ENCODE assay signal across 1 cellular context in the genomic region with DNA sequence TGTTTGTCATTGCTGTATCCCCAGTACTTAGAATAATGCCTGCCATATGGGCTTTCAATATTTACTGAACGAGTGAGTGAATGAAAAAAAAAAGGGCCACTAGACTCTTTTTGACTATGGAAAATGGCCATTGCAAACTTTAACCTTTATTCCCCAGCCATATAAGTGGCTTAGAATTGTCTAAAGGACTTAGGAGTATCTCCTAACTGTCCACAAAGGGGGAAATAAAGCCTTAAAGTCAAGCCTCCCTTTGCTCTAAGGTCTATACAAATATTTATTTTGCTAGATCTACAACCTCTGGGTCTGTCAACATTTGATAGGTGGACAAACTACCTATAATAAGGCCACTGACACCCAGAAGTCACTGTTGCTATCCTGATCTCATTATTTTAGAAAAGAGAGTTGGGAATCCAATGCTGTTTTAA.
A peak's percentile ranks its signal among the peaks of the same experiment; 100 is the strongest.
TF ChIP-seq lines count a peak whose summit lies in the region.

No MANE protein-coding gene starts in this region.

TF ChIP-seq in HepG2, 621 proteins besides CTCF, POLR2A, EP300 and RAD21 (continued from another document):
- TF ChIP-seq, protein P1, sequence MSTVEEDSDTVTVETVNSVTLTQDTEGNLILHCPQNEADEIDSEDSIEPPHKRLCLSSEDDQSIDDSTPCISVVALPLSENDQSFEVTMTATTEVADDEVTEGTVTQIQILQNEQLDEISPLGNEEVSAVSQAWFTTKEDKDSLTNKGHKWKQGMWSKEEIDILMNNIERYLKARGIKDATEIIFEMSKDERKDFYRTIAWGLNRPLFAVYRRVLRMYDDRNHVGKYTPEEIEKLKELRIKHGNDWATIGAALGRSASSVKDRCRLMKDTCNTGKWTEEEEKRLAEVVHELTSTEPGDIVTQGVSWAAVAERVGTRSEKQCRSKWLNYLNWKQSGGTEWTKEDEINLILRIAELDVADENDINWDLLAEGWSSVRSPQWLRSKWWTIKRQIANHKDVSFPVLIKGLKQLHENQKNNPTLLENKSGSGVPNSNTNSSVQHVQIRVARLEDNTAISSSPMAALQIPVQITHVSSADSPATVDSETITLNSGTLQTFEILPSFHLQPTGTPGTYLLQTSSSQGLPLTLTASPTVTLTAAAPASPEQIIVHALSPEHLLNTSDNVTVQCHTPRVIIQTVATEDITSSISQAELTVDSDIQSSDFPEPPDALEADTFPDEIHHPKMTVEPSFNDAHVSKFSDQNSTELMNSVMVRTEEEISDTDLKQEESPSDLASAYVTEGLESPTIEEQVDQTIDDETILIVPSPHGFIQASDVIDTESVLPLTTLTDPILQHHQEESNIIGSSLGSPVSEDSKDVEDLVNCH (CRISPR knock-in tag; IDR thresholded peaks at IDR 0.05), result no peak
- TF ChIP-seq THAP7 (CRISPR knock-in tag; IDR thresholded peaks at IDR 0.05) (no peak), NFE2 (CRISPR knock-in tag; IDR thresholded peaks at IDR 0.05) (no peak), JUND (CRISPR knock-in tag; IDR thresholded peaks at IDR 0.05) (no peak), ZNF432 (CRISPR knock-in tag; IDR thresholded peaks at IDR 0.05; ENCODE audit: borderline replicate concordance) (no peak), LCORL (IDR thresholded peaks at IDR 0.05) (no peak), LCORL (CRISPR knock-in tag; IDR thresholded peaks at IDR 0.05) (0 out of 2 replicates have a peak, but pooled peaks have one; percentile 29), SATB2 (CRISPR knock-in tag; IDR thresholded peaks at IDR 0.05) (no peak), MYNN (CRISPR knock-in tag; IDR thresholded peaks at IDR 0.05; ENCODE audit: low read depth) (no peak), ZNF354B (CRISPR knock-in tag; IDR thresholded peaks at IDR 0.05) (no peak), ZNF260 (CRISPR knock-in tag; IDR thresholded peaks at IDR 0.05; ENCODE audit: borderline replicate concordance, low read depth) (no peak)
- TF ChIP-seq, protein P2, sequence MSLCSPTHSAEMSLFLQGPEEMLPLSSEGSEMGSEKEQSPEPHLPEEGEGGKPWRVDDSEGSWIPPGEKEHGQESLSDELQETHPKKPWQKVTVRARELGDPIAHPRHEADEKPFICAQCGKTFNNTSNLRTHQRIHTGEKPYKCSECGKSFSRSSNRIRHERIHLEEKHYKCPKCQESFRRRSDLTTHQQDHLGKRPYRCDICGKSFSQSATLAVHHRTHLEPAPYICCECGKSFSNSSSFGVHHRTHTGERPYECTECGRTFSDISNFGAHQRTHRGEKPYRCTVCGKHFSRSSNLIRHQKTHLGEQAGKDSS (CRISPR knock-in tag; IDR thresholded peaks at IDR 0.05; ENCODE audit: borderline replicate concordance, low read depth), result no peak
- TF ChIP-seq, protein P3, sequence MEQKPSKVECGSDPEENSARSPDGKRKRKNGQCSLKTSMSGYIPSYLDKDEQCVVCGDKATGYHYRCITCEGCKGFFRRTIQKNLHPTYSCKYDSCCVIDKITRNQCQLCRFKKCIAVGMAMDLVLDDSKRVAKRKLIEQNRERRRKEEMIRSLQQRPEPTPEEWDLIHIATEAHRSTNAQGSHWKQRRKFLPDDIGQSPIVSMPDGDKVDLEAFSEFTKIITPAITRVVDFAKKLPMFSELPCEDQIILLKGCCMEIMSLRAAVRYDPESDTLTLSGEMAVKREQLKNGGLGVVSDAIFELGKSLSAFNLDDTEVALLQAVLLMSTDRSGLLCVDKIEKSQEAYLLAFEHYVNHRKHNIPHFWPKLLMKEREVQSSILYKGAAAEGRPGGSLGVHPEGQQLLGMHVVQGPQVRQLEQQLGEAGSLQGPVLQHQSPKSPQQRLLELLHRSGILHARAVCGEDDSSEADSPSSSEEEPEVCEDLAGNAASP (CRISPR knock-in tag; IDR thresholded peaks at IDR 0.05; ENCODE audit: borderline replicate concordance), result no peak
- TF ChIP-seq, protein P4, sequence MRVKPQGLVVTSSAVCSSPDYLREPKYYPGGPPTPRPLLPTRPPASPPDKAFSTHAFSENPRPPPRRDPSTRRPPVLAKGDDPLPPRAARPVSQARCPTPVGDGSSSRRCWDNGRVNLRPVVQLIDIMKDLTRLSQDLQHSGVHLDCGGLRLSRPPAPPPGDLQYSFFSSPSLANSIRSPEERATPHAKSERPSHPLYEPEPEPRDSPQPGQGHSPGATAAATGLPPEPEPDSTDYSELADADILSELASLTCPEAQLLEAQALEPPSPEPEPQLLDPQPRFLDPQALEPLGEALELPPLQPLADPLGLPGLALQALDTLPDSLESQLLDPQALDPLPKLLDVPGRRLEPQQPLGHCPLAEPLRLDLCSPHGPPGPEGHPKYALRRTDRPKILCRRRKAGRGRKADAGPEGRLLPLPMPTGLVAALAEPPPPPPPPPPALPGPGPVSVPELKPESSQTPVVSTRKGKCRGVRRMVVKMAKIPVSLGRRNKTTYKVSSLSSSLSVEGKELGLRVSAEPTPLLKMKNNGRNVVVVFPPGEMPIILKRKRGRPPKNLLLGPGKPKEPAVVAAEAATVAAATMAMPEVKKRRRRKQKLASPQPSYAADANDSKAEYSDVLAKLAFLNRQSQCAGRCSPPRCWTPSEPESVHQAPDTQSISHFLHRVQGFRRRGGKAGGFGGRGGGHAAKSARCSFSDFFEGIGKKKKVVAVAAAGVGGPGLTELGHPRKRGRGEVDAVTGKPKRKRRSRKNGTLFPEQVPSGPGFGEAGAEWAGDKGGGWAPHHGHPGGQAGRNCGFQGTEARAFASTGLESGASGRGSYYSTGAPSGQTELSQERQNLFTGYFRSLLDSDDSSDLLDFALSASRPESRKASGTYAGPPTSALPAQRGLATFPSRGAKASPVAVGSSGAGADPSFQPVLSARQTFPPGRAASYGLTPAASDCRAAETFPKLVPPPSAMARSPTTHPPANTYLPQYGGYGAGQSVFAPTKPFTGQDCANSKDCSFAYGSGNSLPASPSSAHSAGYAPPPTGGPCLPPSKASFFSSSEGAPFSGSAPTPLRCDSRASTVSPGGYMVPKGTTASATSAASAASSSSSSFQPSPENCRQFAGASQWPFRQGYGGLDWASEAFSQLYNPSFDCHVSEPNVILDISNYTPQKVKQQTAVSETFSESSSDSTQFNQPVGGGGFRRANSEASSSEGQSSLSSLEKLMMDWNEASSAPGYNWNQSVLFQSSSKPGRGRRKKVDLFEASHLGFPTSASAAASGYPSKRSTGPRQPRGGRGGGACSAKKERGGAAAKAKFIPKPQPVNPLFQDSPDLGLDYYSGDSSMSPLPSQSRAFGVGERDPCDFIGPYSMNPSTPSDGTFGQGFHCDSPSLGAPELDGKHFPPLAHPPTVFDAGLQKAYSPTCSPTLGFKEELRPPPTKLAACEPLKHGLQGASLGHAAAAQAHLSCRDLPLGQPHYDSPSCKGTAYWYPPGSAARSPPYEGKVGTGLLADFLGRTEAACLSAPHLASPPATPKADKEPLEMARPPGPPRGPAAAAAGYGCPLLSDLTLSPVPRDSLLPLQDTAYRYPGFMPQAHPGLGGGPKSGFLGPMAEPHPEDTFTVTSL (CRISPR knock-in tag; IDR thresholded peaks at IDR 0.05; ENCODE audit: borderline replicate concordance), result peak; percentile 94; the same call in 1 of the 2 replicates
- TF ChIP-seq, protein P5, sequence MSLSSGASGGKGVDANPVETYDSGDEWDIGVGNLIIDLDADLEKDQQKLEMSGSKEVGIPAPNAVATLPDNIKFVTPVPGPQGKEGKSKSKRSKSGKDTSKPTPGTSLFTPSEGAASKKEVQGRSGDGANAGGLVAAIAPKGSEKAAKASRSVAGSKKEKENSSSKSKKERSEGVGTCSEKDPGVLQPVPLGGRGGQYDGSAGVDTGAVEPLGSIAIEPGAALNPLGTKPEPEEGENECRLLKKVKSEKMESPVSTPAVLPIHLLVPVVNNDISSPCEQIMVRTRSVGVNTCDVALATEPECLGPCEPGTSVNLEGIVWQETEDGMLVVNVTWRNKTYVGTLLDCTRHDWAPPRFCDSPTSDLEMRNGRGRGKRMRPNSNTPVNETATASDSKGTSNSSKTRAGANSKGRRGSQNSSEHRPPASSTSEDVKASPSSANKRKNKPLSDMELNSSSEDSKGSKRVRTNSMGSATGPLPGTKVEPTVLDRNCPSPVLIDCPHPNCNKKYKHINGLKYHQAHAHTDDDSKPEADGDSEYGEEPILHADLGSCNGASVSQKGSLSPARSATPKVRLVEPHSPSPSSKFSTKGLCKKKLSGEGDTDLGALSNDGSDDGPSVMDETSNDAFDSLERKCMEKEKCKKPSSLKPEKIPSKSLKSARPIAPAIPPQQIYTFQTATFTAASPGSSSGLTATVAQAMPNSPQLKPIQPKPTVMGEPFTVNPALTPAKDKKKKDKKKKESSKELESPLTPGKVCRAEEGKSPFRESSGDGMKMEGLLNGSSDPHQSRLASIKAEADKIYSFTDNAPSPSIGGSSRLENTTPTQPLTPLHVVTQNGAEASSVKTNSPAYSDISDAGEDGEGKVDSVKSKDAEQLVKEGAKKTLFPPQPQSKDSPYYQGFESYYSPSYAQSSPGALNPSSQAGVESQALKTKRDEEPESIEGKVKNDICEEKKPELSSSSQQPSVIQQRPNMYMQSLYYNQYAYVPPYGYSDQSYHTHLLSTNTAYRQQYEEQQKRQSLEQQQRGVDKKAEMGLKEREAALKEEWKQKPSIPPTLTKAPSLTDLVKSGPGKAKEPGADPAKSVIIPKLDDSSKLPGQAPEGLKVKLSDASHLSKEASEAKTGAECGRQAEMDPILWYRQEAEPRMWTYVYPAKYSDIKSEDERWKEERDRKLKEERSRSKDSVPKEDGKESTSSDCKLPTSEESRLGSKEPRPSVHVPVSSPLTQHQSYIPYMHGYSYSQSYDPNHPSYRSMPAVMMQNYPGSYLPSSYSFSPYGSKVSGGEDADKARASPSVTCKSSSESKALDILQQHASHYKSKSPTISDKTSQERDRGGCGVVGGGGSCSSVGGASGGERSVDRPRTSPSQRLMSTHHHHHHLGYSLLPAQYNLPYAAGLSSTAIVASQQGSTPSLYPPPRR (CRISPR knock-in tag; IDR thresholded peaks at IDR 0.05; ENCODE audit: borderline replicate concordance), result peak; percentile 88
